In genomic region chr14:46920542-46920941, GRCh38 we compare ENCODE assay signal across 19 cellular contexts.
"Had no signal": no experiment of that assay in that cellular context is flagged by ENCODE, and none has a peak within 500 bp of the region (broad histone marks: within the 10 kb centered on the region; RNA-seq: fewer than 3 reads in every experiment).

No MANE protein-coding gene starts in this region.

- H3K79me2 ChIP-seq: hepatocyte, parathyroid adenoma had no signal

- H3K36me3 Mint-ChIP-seq: activated naive CD8-positive, alpha-beta T cell; naive thymus-derived CD8-positive, alpha-beta T cell; stimulated activated effector memory CD8-positive, alpha-beta T cell treated with anti-CD3 and anti-CD28 coated beads, Interleukin-12 subunit alpha, Interleukin-12 subunit beta, amount 100 ng/mL, for 72 hours had no signal

- H3K27me3 Mint-ChIP-seq: activated naive CD8-positive, alpha-beta T cell; activated T-cell treated with anti-CD3 and anti-CD28 coated beads, Interleukin-2, amount 50 U/mL, for 24 hours; activated T-helper 17 cell treated with anti-CD3 and anti-CD28 coated beads, Interleukin-2, amount 50 U/mL, for 72 hours; naive thymus-derived CD8-positive, alpha-beta T cell; stimulated activated naive CD8-positive, alpha-beta T cell treated with anti-CD3 and anti-CD28 coated beads, Interleukin-15, amount 100 ng/mL, for 72 hours had no signal

- H3K9ac ChIP-seq: parathyroid adenoma had no signal

- H3K4me2 ChIP-seq: hepatocyte had no signal

- DNase-seq: activated CD8-positive, alpha-beta memory T cell treated with anti-CD3 and anti-CD28 coated beads for 24 hours; activated CD8-positive, alpha-beta memory T cell treated with anti-CD3 and anti-CD28 coated beads, Interleukin-2, amount 50 U/mL, for 4 hours; activated T-cell treated with anti-CD3 and anti-CD28 coated beads, Interleukin-2, amount 50 U/mL, for 24 hours; cerebellar nuclear complex; cortex of kidney; foreskin melanocyte; immature natural killer cell; left ventricle myocardium inferior; naive thymus-derived CD8-positive, alpha-beta T cell; right lobe of liver; stimulated activated CD4-positive, alpha-beta T cell treated with anti-CD3 and anti-CD28 coated beads, Interleukin-1b, Interleukin-23, amount 100 ng/mL, for 48 hours; stimulated activated naive CD8-positive, alpha-beta T cell treated with anti-CD3 and anti-CD28 coated beads, Interleukin-15, amount 100 ng/mL, for 72 hours; tibial artery had no signal

- H2AFZ ChIP-seq: hepatocyte, parathyroid adenoma had no signal

- ATAC-seq: activated T-helper 17 cell treated with anti-CD3 and anti-CD28 coated beads, Interleukin-2, amount 50 U/mL, for 72 hours; naive thymus-derived CD8-positive, alpha-beta T cell; right lobe of liver; stimulated activated effector memory CD8-positive, alpha-beta T cell treated with anti-CD3 and anti-CD28 coated beads, Interleukin-12 subunit alpha, Interleukin-12 subunit beta, amount 100 ng/mL, for 72 hours; stimulated activated naive CD8-positive, alpha-beta T cell treated with anti-CD3 and anti-CD28 coated beads, Interleukin-15, amount 100 ng/mL, for 72 hours had no signal

- H3K27ac Mint-ChIP-seq: activated naive CD8-positive, alpha-beta T cell; activated T-cell treated with anti-CD3 and anti-CD28 coated beads, Interleukin-2, amount 50 U/mL, for 24 hours; activated T-helper 17 cell treated with anti-CD3 and anti-CD28 coated beads, Interleukin-2, amount 50 U/mL, for 72 hours; immature natural killer cell; naive thymus-derived CD8-positive, alpha-beta T cell; stimulated activated effector memory CD8-positive, alpha-beta T cell treated with anti-CD3 and anti-CD28 coated beads, Interleukin-12 subunit alpha, Interleukin-12 subunit beta, amount 100 ng/mL, for 72 hours had no signal

- H3K4me1 Mint-ChIP-seq: activated T-helper 17 cell treated with anti-CD3 and anti-CD28 coated beads, Interleukin-2, amount 50 U/mL, for 72 hours; immature natural killer cell; naive thymus-derived CD8-positive, alpha-beta T cell; stimulated activated effector memory CD8-positive, alpha-beta T cell treated with anti-CD3 and anti-CD28 coated beads, Interleukin-12 subunit alpha, Interleukin-12 subunit beta, amount 100 ng/mL, for 72 hours; stimulated activated naive CD8-positive, alpha-beta T cell treated with anti-CD3 and anti-CD28 coated beads, Interleukin-15, amount 100 ng/mL, for 72 hours had no signal

- H3K36me3 ChIP-seq: left ventricle myocardium inferior, right lobe of liver, tibial artery had no signal

- H3K4me1 ChIP-seq: left ventricle myocardium inferior, parathyroid adenoma, right lobe of liver, tibial artery had no signal

- H3K27me3 ChIP-seq: hepatocyte, right lobe of liver, tibial artery had no signal

- H3K9me3 ChIP-seq: left ventricle myocardium inferior, right lobe of liver, tibial artery had no signal

- H3K4me3 Mint-ChIP-seq: activated naive CD8-positive, alpha-beta T cell; activated T-cell treated with anti-CD3 and anti-CD28 coated beads, Interleukin-2, amount 50 U/mL, for 24 hours; activated T-helper 17 cell treated with anti-CD3 and anti-CD28 coated beads, Interleukin-2, amount 50 U/mL, for 72 hours; immature natural killer cell; naive thymus-derived CD8-positive, alpha-beta T cell; stimulated activated effector memory CD8-positive, alpha-beta T cell treated with anti-CD3 and anti-CD28 coated beads, Interleukin-12 subunit alpha, Interleukin-12 subunit beta, amount 100 ng/mL, for 72 hours; stimulated activated naive CD8-positive, alpha-beta T cell treated with anti-CD3 and anti-CD28 coated beads, Interleukin-15, amount 100 ng/mL, for 72 hours had no signal

- H3K27ac ChIP-seq: hepatocyte, left ventricle myocardium inferior, parathyroid adenoma, right lobe of liver, skin epidermis, tibial artery had no signal

- H3K4me3 ChIP-seq: hepatocyte, left ventricle myocardium inferior, right lobe of liver, skin epidermis, tibial artery had no signal
